In the genomic region with DNA sequence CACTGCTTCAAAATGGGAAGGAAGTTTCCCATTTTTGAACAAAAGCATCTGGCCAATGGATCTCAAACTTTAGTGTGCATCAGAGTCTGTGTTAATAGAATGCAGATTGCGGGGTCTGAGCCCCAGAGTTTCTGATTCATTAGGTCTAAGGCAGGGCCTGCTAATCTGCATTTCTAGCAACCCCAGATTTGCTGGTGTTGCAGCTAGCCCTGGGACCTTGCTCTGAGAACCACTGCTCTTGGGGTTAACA, we compare ENCODE assay signal across 9 cellular contexts.
DNase-seq lines count a peak whose midpoint lies in the region; ATAC-seq and TF ChIP-seq lines count a peak whose summit lies in the region.
"Had no signal": no experiment of that assay in that cellular context is flagged by ENCODE, and none has a peak within 500 bp of the region (broad histone marks: within the 10 kb centered on the region; RNA-seq: fewer than 3 reads in every experiment).

No MANE protein-coding gene starts in this region.

- 0 out of 2 replicates have a peak, but pooled peaks cover 4% of the 10 kb centered on the region for H3F3A ChIP-seq in OCI-LY1 (ENCODE audit: insufficient read depth, low read length)

- H3K36me3 ChIP-seq in OCI-LY1 (ENCODE audit: insufficient read depth, low read length), result no peaks in the 10 kb centered on the region
- H3K36me3 ChIP-seq in mucosa of rectum (ENCODE audit: control insufficient read depth in 2 of 2, insufficient read depth in 2 of 2, low read length in 2 of 2), result no peaks in the 10 kb centered on the region

- H3K9ac ChIP-seq in OCI-LY1 (ENCODE audit: low read length) (peak overlapping the region; percentile 53; the same call in 1 of the 2 replicates), mucosa of rectum (ENCODE audit: low read depth in 1 of 2, low read length in 2 of 2) (peak overlapping the region; percentile 38 to 48)

- H3K4me2 ChIP-seq in OCI-LY1 (ENCODE audit: low read length), result peak overlapping the region; percentile 54; the same call in 1 of the 2 replicates

- no peak overlapping the region for H2AFZ ChIP-seq in OCI-LY1 (ENCODE audit: low read length)

- H3K27ac ChIP-seq in C4-2B, result peak overlapping the region; percentile 95
- H3K27ac ChIP-seq in OCI-LY1 (ENCODE audit: low read depth, low read length, poor library complexity, severe bottlenecking), result peak overlapping the region; percentile 97
- H3K27ac ChIP-seq in mucosa of rectum (ENCODE audit: low read depth in 2 of 2, low read length in 2 of 2), result peak overlapping the region; percentile 86 to 92

- no peak for DNase-seq in globus pallidus (ENCODE audit: low spot score)
- no peak for DNase-seq in stimulated activated CD4-positive, alpha-beta T cell treated with anti-CD3 and anti-CD28 coated beads, Interleukin-12 subunit alpha, Interleukin-12 subunit beta, amount 100 ng/mL, for 4 hours
- no peak for DNase-seq in NCI-H526 treated with DMSO at 0.1 percent for 48 hours (lab: John Stamatoyannopoulos, UW)
- no peak for DNase-seq in HCEC 1CT
- DNase-seq: DND-41 had no signal

- TF ChIP-seq CTCF in C4-2B (conservative IDR thresholded peaks at IDR 0.05) (no peak), OCI-LY1 (IDR thresholded peaks at IDR 0.05; ENCODE audit: low read length) (no peak)

- H3K9me3 ChIP-seq in OCI-LY1 (ENCODE audit: low read length), result no peaks in the 10 kb centered on the region
- H3K9me3 ChIP-seq in mucosa of rectum (ENCODE audit: control insufficient read depth in 2 of 2, low read length in 2 of 2), result no peaks in the 10 kb centered on the region

- H3K4me3 ChIP-seq in OCI-LY1 (ENCODE audit: low read depth, low read length, poor library complexity, severe bottlenecking) (no peak overlapping the region), mucosa of rectum (ENCODE audit: low read length in 2 of 2) (peak overlapping the region; percentile 24 to 38)

- no peaks in the 10 kb centered on the region for H3K79me2 ChIP-seq in OCI-LY1 (ENCODE audit: insufficient read depth, low read length)

- H3K27me3 ChIP-seq in OCI-LY1 (ENCODE audit: insufficient read depth, low read length) (no peaks in the 10 kb centered on the region), mucosa of rectum (ENCODE audit: control insufficient read depth in 2 of 2, insufficient read depth in 2 of 2, low read length in 2 of 2) (no peaks in the 10 kb centered on the region)

- peak; percentile 12 for ATAC-seq in GM21360 (IDR thresholded peaks at IDR 0.05; ENCODE audit: unreplicated experiment)

- no peaks in the 10 kb centered on the region for H3K9me2 ChIP-seq in OCI-LY1 (ENCODE audit: low read depth, low read length)

- H3K4me1 ChIP-seq in OCI-LY1 (ENCODE audit: insufficient read depth, low read length, severe bottlenecking) (peaks cover 66% of the 10 kb centered on the region), mucosa of rectum (ENCODE audit: control insufficient read depth in 2 of 2, insufficient read depth in 2 of 2, low read length in 2 of 2) (peaks cover 34 to 39% of the 10 kb centered on the region in 2 donors)

- no peaks in the 10 kb centered on the region for H4K20me1 ChIP-seq in OCI-LY1 (ENCODE audit: insufficient read depth, low read length)
